In the genomic region with DNA sequence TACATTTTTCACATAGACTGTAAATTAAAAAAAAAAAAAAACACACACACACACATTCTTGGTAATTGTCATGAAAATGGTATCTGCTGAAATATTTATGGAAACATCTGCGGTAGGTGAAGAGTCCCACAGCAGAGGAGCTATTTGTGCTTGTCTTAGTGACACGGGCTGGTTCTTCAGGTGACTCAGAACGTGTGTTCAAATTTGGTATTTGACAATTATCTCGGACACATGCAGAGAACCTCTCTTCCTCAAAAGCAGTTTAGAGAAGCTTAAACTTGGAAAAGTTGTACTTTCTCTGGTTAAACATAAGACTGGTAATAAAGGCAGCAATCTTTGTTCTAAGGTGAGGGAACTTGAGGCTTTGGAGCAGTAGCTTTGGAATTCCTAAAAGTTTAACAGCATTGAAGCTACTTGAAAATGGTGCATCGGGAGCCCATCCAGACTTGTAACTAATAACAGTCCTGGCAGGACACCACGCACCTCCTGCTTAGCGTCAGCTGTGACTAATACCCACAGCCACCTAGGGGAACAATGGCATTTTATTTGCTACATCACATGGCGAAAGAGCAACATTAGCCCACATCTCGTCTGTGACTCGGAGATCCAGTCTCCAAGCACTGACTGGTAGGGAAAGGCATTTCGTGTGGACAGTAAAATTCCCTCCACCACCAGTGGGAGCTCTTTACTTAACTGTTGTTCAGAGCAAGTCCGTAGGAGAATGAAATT, we compare ENCODE assay signal across 8 cellular contexts.
DNase-seq lines count a peak whose midpoint lies in the region; ATAC-seq and TF ChIP-seq lines count a peak whose summit lies in the region.

No MANE protein-coding gene starts in this region.

- H3K4me1 ChIP-seq in Karpas-422 (ENCODE audit: low read length), result no peaks in the 10 kb centered on the region

- DNase-seq in DMS114 treated with DMSO at 0.1 percent for 48 hours (lab: John Stamatoyannopoulos, UW; ENCODE audit: unreplicated experiment) (peak; percentile 72), Karpas-422 (peak; percentile 44), fibroblast of villous mesenchyme (ENCODE audit: low read depth) (peak; percentile 56), occipital lobe (lab: John Stamatoyannopoulos, UW) (peak; percentile 77)

- no peaks in the 10 kb centered on the region for H3K36me3 ChIP-seq in Karpas-422 (ENCODE audit: insufficient read depth, low read length)

- ATAC-seq in SK-N-SH treated with all-trans-retinoic acid at 6 μM for 48 hours (peak; percentile 98), HG02973 (IDR thresholded peaks at IDR 0.05; ENCODE audit: unreplicated experiment) (no peak), GM18867 (IDR thresholded peaks at IDR 0.05; ENCODE audit: unreplicated experiment) (no peak), GM19395 (IDR thresholded peaks at IDR 0.05; ENCODE audit: unreplicated experiment) (no peak)

- H3K4me3 ChIP-seq in Karpas-422 (ENCODE audit: low read length) (no peak overlapping the region), fibroblast of villous mesenchyme (ENCODE audit: low read depth, low read length) (no peak overlapping the region)

- H2AFZ ChIP-seq in Karpas-422 (ENCODE audit: low read length), result no peak overlapping the region

- H3K9me2 ChIP-seq in Karpas-422 (replicated peaks; ENCODE audit: insufficient read depth, low read length), result no peaks in the 10 kb centered on the region

- no peak overlapping the region for H3K27ac ChIP-seq in Karpas-422 (ENCODE audit: low read length)

- peak; percentile 59 for TF ChIP-seq CTCF in fibroblast of villous mesenchyme (IDR thresholded peaks at IDR 0.05; ENCODE audit: insufficient read depth, low read depth, low read length)

- H3K79me2 ChIP-seq in Karpas-422 (ENCODE audit: low read length), result no peaks in the 10 kb centered on the region

- H3K27me3 ChIP-seq in Karpas-422 (ENCODE audit: low read length), result no peaks in the 10 kb centered on the region

- H3K9me3 ChIP-seq in Karpas-422 (ENCODE audit: low read length), result peaks cover 14% of the 10 kb centered on the region

- no peak overlapping the region for H3K9ac ChIP-seq in Karpas-422 (ENCODE audit: low read length)

- H4K20me1 ChIP-seq in Karpas-422 (ENCODE audit: insufficient read depth, low read depth, low read length), result no peaks in the 10 kb centered on the region

- no peak overlapping the region for H3K4me2 ChIP-seq in Karpas-422 (ENCODE audit: low read depth, low read length, poor library complexity, severe bottlenecking)

TF ChIP-seq in SK-N-SH treated with all-trans-retinoic acid at 6 μM for 48 hours, 23 proteins besides CTCF, POLR2A, EP300 and RAD21:
- TF ChIP-seq, protein P1, sequence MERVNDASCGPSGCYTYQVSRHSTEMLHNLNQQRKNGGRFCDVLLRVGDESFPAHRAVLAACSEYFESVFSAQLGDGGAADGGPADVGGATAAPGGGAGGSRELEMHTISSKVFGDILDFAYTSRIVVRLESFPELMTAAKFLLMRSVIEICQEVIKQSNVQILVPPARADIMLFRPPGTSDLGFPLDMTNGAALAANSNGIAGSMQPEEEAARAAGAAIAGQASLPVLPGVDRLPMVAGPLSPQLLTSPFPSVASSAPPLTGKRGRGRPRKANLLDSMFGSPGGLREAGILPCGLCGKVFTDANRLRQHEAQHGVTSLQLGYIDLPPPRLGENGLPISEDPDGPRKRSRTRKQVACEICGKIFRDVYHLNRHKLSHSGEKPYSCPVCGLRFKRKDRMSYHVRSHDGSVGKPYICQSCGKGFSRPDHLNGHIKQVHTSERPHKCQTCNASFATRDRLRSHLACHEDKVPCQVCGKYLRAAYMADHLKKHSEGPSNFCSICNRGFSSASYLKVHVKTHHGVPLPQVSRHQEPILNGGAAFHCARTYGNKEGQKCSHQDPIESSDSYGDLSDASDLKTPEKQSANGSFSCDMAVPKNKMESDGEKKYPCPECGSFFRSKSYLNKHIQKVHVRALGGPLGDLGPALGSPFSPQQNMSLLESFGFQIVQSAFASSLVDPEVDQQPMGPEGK (CRISPR knock-in tag; IDR thresholded peaks at IDR 0.05; ENCODE audit: borderline replicate concordance), result no peak
- 0 out of 2 replicates have a peak, but pooled peaks have one; percentile 54 for TF ChIP-seq ZFP3 (CRISPR knock-in tag; IDR thresholded peaks at IDR 0.05)
- TF ChIP-seq, protein P2, sequence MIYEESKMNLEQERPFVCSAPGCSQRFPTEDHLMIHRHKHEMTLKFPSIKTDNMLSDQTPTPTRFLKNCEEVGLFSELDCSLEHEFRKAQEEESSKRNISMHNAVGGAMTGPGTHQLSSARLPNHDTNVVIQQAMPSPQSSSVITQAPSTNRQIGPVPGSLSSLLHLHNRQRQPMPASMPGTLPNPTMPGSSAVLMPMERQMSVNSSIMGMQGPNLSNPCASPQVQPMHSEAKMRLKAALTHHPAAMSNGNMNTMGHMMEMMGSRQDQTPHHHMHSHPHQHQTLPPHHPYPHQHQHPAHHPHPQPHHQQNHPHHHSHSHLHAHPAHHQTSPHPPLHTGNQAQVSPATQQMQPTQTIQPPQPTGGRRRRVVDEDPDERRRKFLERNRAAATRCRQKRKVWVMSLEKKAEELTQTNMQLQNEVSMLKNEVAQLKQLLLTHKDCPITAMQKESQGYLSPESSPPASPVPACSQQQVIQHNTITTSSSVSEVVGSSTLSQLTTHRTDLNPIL (CRISPR knock-in tag; IDR thresholded peaks at IDR 0.05; ENCODE audit: low read depth), result no peak
- TF ChIP-seq ZNF565 (CRISPR knock-in tag; conservative IDR thresholded peaks at IDR 0.05; ENCODE audit: low read depth), result no peak
- TF ChIP-seq, protein P3, sequence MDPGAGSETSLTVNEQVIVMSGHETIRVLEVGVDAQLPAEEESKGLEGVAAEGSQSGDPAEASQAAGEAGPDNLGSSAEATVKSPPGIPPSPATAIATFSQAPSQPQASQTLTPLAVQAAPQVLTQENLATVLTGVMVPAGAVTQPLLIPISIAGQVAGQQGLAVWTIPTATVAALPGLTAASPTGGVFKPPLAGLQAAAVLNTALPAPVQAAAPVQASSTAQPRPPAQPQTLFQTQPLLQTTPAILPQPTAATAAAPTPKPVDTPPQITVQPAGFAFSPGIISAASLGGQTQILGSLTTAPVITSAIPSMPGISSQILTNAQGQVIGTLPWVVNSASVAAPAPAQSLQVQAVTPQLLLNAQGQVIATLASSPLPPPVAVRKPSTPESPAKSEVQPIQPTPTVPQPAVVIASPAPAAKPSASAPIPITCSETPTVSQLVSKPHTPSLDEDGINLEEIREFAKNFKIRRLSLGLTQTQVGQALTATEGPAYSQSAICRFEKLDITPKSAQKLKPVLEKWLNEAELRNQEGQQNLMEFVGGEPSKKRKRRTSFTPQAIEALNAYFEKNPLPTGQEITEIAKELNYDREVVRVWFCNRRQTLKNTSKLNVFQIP (CRISPR knock-in tag; IDR thresholded peaks at IDR 0.05; ENCODE audit: borderline replicate concordance, low read depth), result 0 out of 2 replicates have a peak, but pooled peaks have one; percentile 16
- TF ChIP-seq ISL1 (CRISPR knock-in tag; IDR thresholded peaks at IDR 0.05), result peak; percentile 39
- no peak for TF ChIP-seq ZC3H10 (CRISPR knock-in tag; IDR thresholded peaks at IDR 0.05)
- TF ChIP-seq OSR1 (CRISPR knock-in tag; IDR thresholded peaks at IDR 0.05), result no peak
